8 cellular contexts compared by ENCODE assay signal in the genomic region with DNA sequence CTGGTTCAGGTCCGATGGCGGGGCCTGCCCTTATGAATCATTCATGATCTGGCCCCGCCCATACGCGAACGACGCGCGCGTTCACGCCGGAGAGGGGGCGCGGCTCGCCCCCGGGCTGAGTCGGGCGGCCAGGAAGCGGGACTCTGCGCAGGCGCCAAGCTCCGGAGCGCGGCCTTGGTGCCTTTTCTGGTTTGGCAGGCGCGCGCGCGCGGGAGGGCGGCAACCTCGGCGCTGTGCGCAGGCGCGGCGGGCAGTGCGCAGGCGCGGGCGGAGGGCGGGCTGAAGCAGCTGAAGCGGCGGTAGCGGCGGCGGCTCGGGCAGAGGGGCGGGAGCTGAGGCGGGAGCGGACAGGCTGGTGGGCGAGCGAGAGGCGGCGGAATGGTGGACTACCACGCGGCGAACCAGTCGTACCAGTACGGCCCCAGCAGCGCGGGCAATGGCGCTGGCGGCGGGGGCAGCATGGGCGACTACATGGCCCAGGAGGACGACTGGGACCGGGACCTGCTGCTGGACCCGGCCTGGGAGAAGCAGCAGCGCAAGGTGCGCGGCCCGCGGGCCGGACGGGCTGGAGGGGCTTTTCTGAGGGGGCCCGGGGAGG. TPM values are rescaled to one million over a fixed set of nuclear protein-coding genes. Genes with fewer than 3 reads are reported as not detected.
DNase-seq lines count a peak whose midpoint lies in the region; ATAC-seq and TF ChIP-seq lines count a peak whose summit lies in the region.

Gene ACTN4 (plus strand): TSS at position 282 of the 598 bp plus-strand sequence. CDS start 97 bp downstream, at position 379.

- ATAC-seq in GM19395 (IDR thresholded peaks at IDR 0.05; ENCODE audit: unreplicated experiment) (peak; percentile 80), HG03558 (IDR thresholded peaks at IDR 0.05; ENCODE audit: extremely low read depth, unreplicated experiment) (peak; percentile 57)

- TF ChIP-seq RAD21 in liver (IDR thresholded peaks at IDR 0.05) = peak; percentile 36 to 49

- H3K4me3 ChIP-seq in liver (ENCODE audit: low read depth in 1 of 3, low read length in 3 of 3) = peak within 1 kb of the TSS; percentile 94 to 99 (median 98)

- no peaks in the 10 kb centered on the region for H3K36me3 ChIP-seq in liver (ENCODE audit: control insufficient read depth in 4 of 4, insufficient read depth in 3 of 4, low read depth in 1 of 4, low read length in 3 of 4)

- WGBS in liver = under 1% methylated on average over 77 of the region's 77 CpGs

- TF ChIP-seq CTCF in liver (IDR thresholded peaks at IDR 0.05; ENCODE audit: low read depth, low read length, missing input control) = no peak

- peaks cover 16 to 33% (median 30%) of the 10 kb centered on the region in 4 donors for H3K4me1 ChIP-seq in liver (ENCODE audit: control insufficient read depth in 4 of 4, insufficient read depth in 4 of 4, low read length in 3 of 4)

- H3K9ac ChIP-seq in liver (ENCODE audit: low read depth in 1 of 2, low read length in 2 of 2) = peak within 1 kb of the TSS; percentile 96 to 99

- no peaks in the 10 kb centered on the region for H3K9me3 ChIP-seq in liver (ENCODE audit: control insufficient read depth in 4 of 4, low read length in 3 of 4)

- DNase-seq in CD1c-positive myeloid dendritic cell (ENCODE audit: extremely low spot score) (peak; percentile 100), NCI-H748 treated with DMSO at 0.1 percent for 48 hours (lab: John Stamatoyannopoulos, UW) (peak; percentile 97), dermis blood vessel endothelial cell (peak; percentile 98)
- DNase-seq in activated CD4-positive, alpha-beta T cell treated with anti-CD3 and anti-CD28 coated beads, Interleukin-2, amount 50 U/mL, for 48 hours = peak; percentile 100
- peak; percentile 100 for DNase-seq in stimulated activated CD4-positive, alpha-beta T cell treated with anti-CD3 and anti-CD28 coated beads, Interleukin-4, amount 100 ng/mL, for 1 hour

- H3K27me3 ChIP-seq in liver (ENCODE audit: control insufficient read depth in 4 of 4, insufficient read depth in 4 of 4, low read length in 3 of 4) = no peaks in the 10 kb centered on the region

- peak within 1 kb of the TSS; percentile 91 for H3K27ac ChIP-seq in liver (ENCODE audit: low read depth in 1 of 2, low read length in 2 of 2)

TF ChIP-seq in liver, 16 proteins besides CTCF, POLR2A, EP300 and RAD21:
- peak; percentile 64 for TF ChIP-seq SP1 (IDR thresholded peaks at IDR 0.05)
- TF ChIP-seq TAF1 (conservative IDR thresholded peaks at IDR 0.05) = peak; percentile 63
- peak in 1 of 2 donors; percentile 57 for TF ChIP-seq EGR1 (IDR thresholded peaks at IDR 0.05; ENCODE audit: low read depth in 2 of 2)
- no peak for TF ChIP-seq NR2F2 (IDR thresholded peaks at IDR 0.05)
- no peak for TF ChIP-seq RXRA (IDR thresholded peaks at IDR 0.05)
- TF ChIP-seq HNF4A (conservative IDR thresholded peaks at IDR 0.05) = peak; percentile 18 to 20
- no peak for TF ChIP-seq ATF3 (IDR thresholded peaks at IDR 0.05)
- TF ChIP-seq, protein P1, sequence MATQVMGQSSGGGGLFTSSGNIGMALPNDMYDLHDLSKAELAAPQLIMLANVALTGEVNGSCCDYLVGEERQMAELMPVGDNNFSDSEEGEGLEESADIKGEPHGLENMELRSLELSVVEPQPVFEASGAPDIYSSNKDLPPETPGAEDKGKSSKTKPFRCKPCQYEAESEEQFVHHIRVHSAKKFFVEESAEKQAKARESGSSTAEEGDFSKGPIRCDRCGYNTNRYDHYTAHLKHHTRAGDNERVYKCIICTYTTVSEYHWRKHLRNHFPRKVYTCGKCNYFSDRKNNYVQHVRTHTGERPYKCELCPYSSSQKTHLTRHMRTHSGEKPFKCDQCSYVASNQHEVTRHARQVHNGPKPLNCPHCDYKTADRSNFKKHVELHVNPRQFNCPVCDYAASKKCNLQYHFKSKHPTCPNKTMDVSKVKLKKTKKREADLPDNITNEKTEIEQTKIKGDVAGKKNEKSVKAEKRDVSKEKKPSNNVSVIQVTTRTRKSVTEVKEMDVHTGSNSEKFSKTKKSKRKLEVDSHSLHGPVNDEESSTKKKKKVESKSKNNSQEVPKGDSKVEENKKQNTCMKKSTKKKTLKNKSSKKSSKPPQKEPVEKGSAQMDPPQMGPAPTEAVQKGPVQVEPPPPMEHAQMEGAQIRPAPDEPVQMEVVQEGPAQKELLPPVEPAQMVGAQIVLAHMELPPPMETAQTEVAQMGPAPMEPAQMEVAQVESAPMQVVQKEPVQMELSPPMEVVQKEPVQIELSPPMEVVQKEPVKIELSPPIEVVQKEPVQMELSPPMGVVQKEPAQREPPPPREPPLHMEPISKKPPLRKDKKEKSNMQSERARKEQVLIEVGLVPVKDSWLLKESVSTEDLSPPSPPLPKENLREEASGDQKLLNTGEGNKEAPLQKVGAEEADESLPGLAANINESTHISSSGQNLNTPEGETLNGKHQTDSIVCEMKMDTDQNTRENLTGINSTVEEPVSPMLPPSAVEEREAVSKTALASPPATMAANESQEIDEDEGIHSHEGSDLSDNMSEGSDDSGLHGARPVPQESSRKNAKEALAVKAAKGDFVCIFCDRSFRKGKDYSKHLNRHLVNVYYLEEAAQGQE (IDR thresholded peaks at IDR 0.05) = peak; percentile 55
- peak; percentile 31 for TF ChIP-seq MAX (IDR thresholded peaks at IDR 0.05)
- TF ChIP-seq FOXA2 (IDR thresholded peaks at IDR 0.05) = no peak
- peak; percentile 82 to 83 for TF ChIP-seq JUND (IDR thresholded peaks at IDR 0.05)
- TF ChIP-seq ZBTB33 (IDR thresholded peaks at IDR 0.05) = no peak
- no peak for TF ChIP-seq GABPA (IDR thresholded peaks at IDR 0.05 in 1 of 2, conservative IDR thresholded peaks at IDR 0.05 in 1 of 2)
- TF ChIP-seq YY1 (IDR thresholded peaks at IDR 0.05) = peak; percentile 64
- TF ChIP-seq FOXA1 (IDR thresholded peaks at IDR 0.05) = no peak
- no peak for TF ChIP-seq HNF4G (IDR thresholded peaks at IDR 0.05)

RNA-seq across cellular contexts. Expression of gene ACTN4, which starts in this region (rescaled TPM):
- total RNA-seq in dermis blood vessel endothelial cell (315 and 728 TPM in 2 replicates), liver (100 to 1,000 TPM in 1 of 2 donors, 10 to 100 TPM in 1; 93.9 to 164 TPM)
- polyA plus RNA-seq in liver = 100 to 1,000 TPM in 1 of 2 donors, 10 to 100 TPM in 1; 35.4 to 104 TPM

Comparison
In these comparisons a context has a peak if more than half of its experiments do, and no peak if none do; other contexts are left out.
1. Peak in every context shown above with its lines: DNase-seq, ATAC-seq, H3K4me3 ChIP-seq and H3K27ac ChIP-seq.